Comparison of ENCODE assay signal across 9 cellular contexts in the genomic region with DNA sequence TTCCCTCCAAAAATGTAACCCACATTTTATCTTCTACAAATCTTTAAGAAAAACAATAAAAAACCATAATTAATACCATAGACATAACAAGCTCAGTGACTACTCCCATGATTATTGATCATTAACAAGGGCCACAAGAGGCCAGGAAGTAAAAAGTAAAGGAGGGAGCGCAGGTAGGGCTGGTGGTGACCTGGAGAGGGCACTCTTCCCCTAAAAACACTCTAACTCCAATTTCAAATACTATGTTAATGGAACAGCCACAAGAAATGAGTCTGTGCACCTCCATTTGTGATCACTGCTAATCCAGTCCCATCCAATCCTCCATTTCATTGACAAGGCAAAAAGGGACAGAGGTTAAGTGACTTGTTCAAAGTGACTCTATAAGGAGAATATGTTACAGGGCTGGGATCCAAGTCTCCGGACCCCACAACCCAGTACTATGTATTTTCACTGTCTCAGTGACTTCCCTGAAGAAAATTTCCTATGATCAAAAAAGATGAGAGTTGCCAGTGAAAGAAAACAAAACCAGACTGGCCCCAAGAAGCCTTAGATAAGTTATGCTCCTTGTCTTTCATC. TPM values are rescaled to one million over a fixed set of nuclear protein-coding genes. Genes with fewer than 3 reads are reported as not detected.
DNase-seq lines count a peak whose midpoint lies in the region; ATAC-seq and TF ChIP-seq lines count a peak whose summit lies in the region.
"Had no signal": no experiment of that assay in that cellular context is flagged by ENCODE, and none has a peak within 500 bp of the region (broad histone marks: within the 10 kb centered on the region; RNA-seq: fewer than 3 reads in every experiment).

No MANE protein-coding gene starts in this region.

- peaks cover 11% of the 10 kb centered on the region for H3K4me1 Mint-ChIP-seq in activated CD8-positive, alpha-beta T cell treated with anti-CD3 and anti-CD28 coated beads for 36 hours (ENCODE audit: low read depth)
- H3K4me1 Mint-ChIP-seq: IgD-negative memory B cell had no signal

- peaks cover 3% of the 10 kb centered on the region; the same call in 1 of the 2 replicates for H3K36me3 ChIP-seq in BE2C
- peaks cover 39% of the 10 kb centered on the region for H3K36me3 ChIP-seq in suprapubic skin

- CTCF ChIA-PET in activated CD8-positive, alpha-beta T cell treated with anti-CD3 and anti-CD28 coated beads for 36 hours (lab: Charles Lee) = interaction anchor here (0.5 to 1.3 kb wide), 19 partner anchors 10 to 700 kb away, joined by 3 to 6 read pairs (median 3); a partner anchor contains a TSS

- ATAC-seq in GM18511 (IDR thresholded peaks at IDR 0.05; ENCODE audit: unreplicated experiment) = peak; percentile 62
- ATAC-seq in activated CD8-positive, alpha-beta T cell treated with anti-CD3 and anti-CD28 coated beads for 36 hours = peak; percentile 75
- no peak for ATAC-seq in HG03159 (IDR thresholded peaks at IDR 0.05; ENCODE audit: unreplicated experiment)

- H3K9me3 Mint-ChIP-seq in activated CD8-positive, alpha-beta T cell treated with anti-CD3 and anti-CD28 coated beads for 36 hours = no peaks in the 10 kb centered on the region

- peak; percentile 86 for TF ChIP-seq CTCF in BE2C (IDR thresholded peaks at IDR 0.05; ENCODE audit: low read depth, low read length)
- TF ChIP-seq CTCF in activated CD8-positive, alpha-beta T cell treated with anti-CD3 and anti-CD28 coated beads for 36 hours (IDR thresholded peaks at IDR 0.05) = peak; percentile 69
- TF ChIP-seq CTCF in suprapubic skin (IDR thresholded peaks at IDR 0.05) = peak; percentile 20 to 42

- H3K4me1 ChIP-seq in BE2C = no peaks in the 10 kb centered on the region
- no peaks in the 10 kb centered on the region for H3K4me1 ChIP-seq in suprapubic skin

- 88% methylated on average over 2 of the region's 2 CpGs for WGBS in suprapubic skin

- DNase-seq in BE2C = peak; percentile 30
- peak; percentile 39 for DNase-seq in NCI-H1105 treated with DMSO at 0.1 percent for 48 hours (lab: John Stamatoyannopoulos, UW)
- DNase-seq in activated CD8-positive, alpha-beta T cell treated with anti-CD3 and anti-CD28 coated beads for 36 hours = peak; percentile 51
- DNase-seq in iPS-NIHi7 (ENCODE audit: extremely low spot score) = peak; percentile 74
- DNase-seq in suprapubic skin (ENCODE audit: low spot score in 2 of 2) = no peak
- DNase-seq in inferior parietal cortex (ENCODE audit: extremely low spot score) = no peak

- H3K27ac Mint-ChIP-seq in activated CD8-positive, alpha-beta T cell treated with anti-CD3 and anti-CD28 coated beads for 36 hours = no peak overlapping the region

- no peaks in the 10 kb centered on the region for H3K9me3 ChIP-seq in BE2C
- H3K9me3 ChIP-seq in suprapubic skin = no peaks in the 10 kb centered on the region

- POLR2A ChIA-PET in activated CD8-positive, alpha-beta T cell treated with anti-CD3 and anti-CD28 coated beads for 36 hours (lab: Charles Lee) = no interaction called here

- TF ChIP-seq EP300 in suprapubic skin (IDR thresholded peaks at IDR 0.05) = no peak

- no peaks in the 10 kb centered on the region for H3K27me3 Mint-ChIP-seq in activated CD8-positive, alpha-beta T cell treated with anti-CD3 and anti-CD28 coated beads for 36 hours
- H3K27me3 Mint-ChIP-seq: IgD-negative memory B cell had no signal

- H3K27ac ChIP-seq in suprapubic skin = no peak overlapping the region

- intact Hi-C loops in activated CD8-positive, alpha-beta T cell treated with anti-CD3 and anti-CD28 coated beads for 36 hours (cut with micrococcal nuclease) = loop anchor here (2.0 kb wide), 1 partner anchor 173 kb away; no protein-coding TSS in a partner anchor

- no peak for TF ChIP-seq POLR2A in suprapubic skin (IDR thresholded peaks at IDR 0.05)

- H3K4me3 ChIP-seq in BE2C (ENCODE audit: low read depth, low read length) (no peak overlapping the region), suprapubic skin (no peak overlapping the region)

- H3K4me3 Mint-ChIP-seq in activated CD8-positive, alpha-beta T cell treated with anti-CD3 and anti-CD28 coated beads for 36 hours = no peak overlapping the region
- H3K4me3 Mint-ChIP-seq: IgD-negative memory B cell had no signal

- peaks cover 10% of the 10 kb centered on the region for H3K36me3 Mint-ChIP-seq in activated CD8-positive, alpha-beta T cell treated with anti-CD3 and anti-CD28 coated beads for 36 hours (ENCODE audit: low read depth)

- H3K27me3 ChIP-seq in BE2C (no peaks in the 10 kb centered on the region), suprapubic skin (no peaks in the 10 kb centered on the region)

RNA-seq across cellular contexts. Expression of a gene that starts 41.2 kb away (rescaled TPM):
- polyA plus RNA-seq in BE2C (2012; ENCODE audit: insufficient read depth, insufficient read length, low read depth) = 80.3 TPM
- total RNA-seq in activated CD8-positive, alpha-beta T cell treated with anti-CD3 and anti-CD28 coated beads for 36 hours = 10 to 100 TPM; 36.2 to 39.5 TPM
- total RNA-seq in suprapubic skin = 10 to 100 TPM; 26.0 to 37.1 (median 31.5) TPM

Comparison
In these comparisons a context has a peak if more than half of its experiments do, and no peak if none do; other contexts are left out.
1. DNase-seq: peak in BE2C (single experiment), NCI-H1105 treated with DMSO at 0.1 percent for 48 hours (single experiment), activated CD8-positive, alpha-beta T cell treated with anti-CD3 and anti-CD28 coated beads for 36 hours (single experiment) and iPS-NIHi7 (single experiment); none in suprapubic skin (0 of 2) and inferior parietal cortex (single experiment).
2. CTCF ChIP-seq: peak in every context shown above with its lines; median percentile 86 in BE2C; 69 in activated CD8-positive, alpha-beta T cell treated with anti-CD3 and anti-CD28 coated beads for 36 hours; 31 in suprapubic skin.